Comparison of ENCODE assay signal across 8 cellular contexts in the genomic region with DNA sequence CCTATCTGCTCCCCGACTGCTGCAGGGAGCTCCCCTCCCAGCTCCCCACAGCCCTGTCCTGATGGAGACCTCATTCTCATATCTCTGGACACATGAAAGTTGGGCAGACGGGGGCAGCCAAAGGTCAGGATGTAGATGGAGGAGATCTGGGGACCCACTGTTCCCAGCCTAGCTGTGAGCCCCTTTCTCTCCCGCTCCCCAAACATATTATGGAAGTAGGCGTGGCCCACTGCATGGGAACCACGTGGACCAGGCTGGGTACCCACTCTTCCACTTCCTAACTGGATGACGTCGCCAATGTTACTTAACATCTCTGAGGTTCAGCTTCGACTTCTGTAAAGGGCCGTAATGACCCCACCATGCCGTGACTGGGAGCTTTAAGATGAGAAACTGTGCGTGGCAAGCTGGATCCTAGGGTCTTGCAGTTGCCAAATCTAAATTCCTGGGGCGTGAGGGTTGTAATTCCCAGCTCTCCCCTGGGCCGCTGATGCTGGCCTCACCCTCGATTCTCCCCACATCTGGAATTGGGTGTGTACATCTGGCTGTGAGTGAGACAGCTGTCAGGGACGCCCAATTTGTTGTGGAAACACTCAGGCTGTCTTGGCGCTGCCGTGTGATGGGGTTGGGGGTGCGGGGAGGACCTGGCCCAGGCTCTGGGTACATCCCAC. TPM values are rescaled to one million over a fixed set of nuclear protein-coding genes. Genes with fewer than 3 reads are reported as not detected.
A peak's percentile ranks its signal among the peaks of the same experiment; 100 is the strongest.
DNase-seq lines count a peak whose midpoint lies in the region; ATAC-seq and TF ChIP-seq lines count a peak whose summit lies in the region.

No MANE protein-coding gene starts in this region.

- no peaks in the 10 kb centered on the region for H4K20me1 ChIP-seq in KMS-11 (ENCODE audit: insufficient read depth)

- POLR2A ChIA-PET in AG04449 (lab: Yijun Ruan, JAX), result interaction anchor here (0.6 to 4.9 kb wide), 10 partner anchors 9 to 220 kb away, joined by 3 to 54 read pairs (median 4); partner anchors contain the start of genes DPF2, POLA2 and VPS51

- CTCF ChIA-PET in AG04449 (lab: Yijun Ruan, JAX), result interaction anchor here (0.8 to 34.5 kb wide), 11 partner anchors 13 to 302 kb away, joined by 3 to 1993 read pairs (median 9); partner anchors contain the start of genes ARL2, DPF2 and POLA2

- H3K4me3 ChIP-seq in AG04449 (ENCODE audit: low read depth, low read length) (peak overlapping the region; percentile 87), KMS-11 (IDR thresholded peaks at IDR 0.05; ENCODE audit: insufficient read depth, low read depth, low read length) (no peak overlapping the region), mucosa of descending colon (no peak overlapping the region)

- H2AFZ ChIP-seq in KMS-11 (ENCODE audit: low read depth), result no peak overlapping the region

- H3K27ac ChIP-seq in KMS-11, result no peak overlapping the region
- H3K27ac ChIP-seq in caudate nucleus (ENCODE audit: low read depth, low read length), result peak overlapping the region; percentile 44

- H3K9me3 ChIP-seq in mucosa of descending colon, result no peaks in the 10 kb centered on the region

- H3K27me3 ChIP-seq in KMS-11 (ENCODE audit: insufficient read depth, low read depth), result peaks cover 4% of the 10 kb centered on the region; the same call in 1 of the 2 replicates

- ATAC-seq in mucosa of descending colon, result peak; percentile 1

- H3K4me2 ChIP-seq in KMS-11, result peak overlapping the region; percentile 95; the same call in 1 of the 2 replicates

- TF ChIP-seq CTCF in AG04449 (IDR thresholded peaks at IDR 0.05; ENCODE audit: insufficient read depth, low read length, missing control alignments), result no peak
- TF ChIP-seq CTCF in KMS-11 (conservative IDR thresholded peaks at IDR 0.05; ENCODE audit: low read depth, low read length), result no peak
- TF ChIP-seq CTCF in mucosa of descending colon (IDR thresholded peaks at IDR 0.05), result no peak

- H3K4me1 ChIP-seq in KMS-11 (ENCODE audit: low read depth, poor library complexity, severe bottlenecking) (peaks cover 13% of the 10 kb centered on the region), mucosa of descending colon (ENCODE audit: low read depth) (peaks cover 23% of the 10 kb centered on the region)

- H3K9ac ChIP-seq in KMS-11, result no peak overlapping the region

- no peaks in the 10 kb centered on the region for H3K79me2 ChIP-seq in KMS-11 (ENCODE audit: insufficient read depth, low read depth)

- no peaks in the 10 kb centered on the region for H3K36me3 ChIP-seq in KMS-11 (ENCODE audit: insufficient read depth)
- no peaks in the 10 kb centered on the region for H3K36me3 ChIP-seq in mucosa of descending colon (ENCODE audit: low read depth)

- intact Hi-C loops in mucosa of descending colon (cut with DNase I, micrococcal nuclease), result no loop called here

- DNase-seq in AG04449 (ENCODE audit: low read depth, low spot score) (peak; percentile 86), caudate nucleus (lab: John Stamatoyannopoulos, UW) (no peak), mucosa of descending colon (peak in 2 of 3 donors; percentile 36 to 40), RPMI8226 (no peak)
- no peak for DNase-seq in stimulated activated CD4-positive, alpha-beta T cell treated with anti-CD3 and anti-CD28 coated beads, Interleukin-12 subunit alpha, Interleukin-12 subunit beta, amount 100 ng/mL, for 4 hours
- no peak for DNase-seq in activated CD4-positive, CD25-positive, alpha-beta regulatory T cell treated with anti-CD3 and anti-CD28 coated beads, Interleukin-2, amount 50 U/mL, for 72 hours
- no peak for DNase-seq in stimulated activated CD4-positive, alpha-beta T cell treated with anti-CD3 and anti-CD28 coated beads, Interleukin-4, amount 100 ng/mL, for 4 hours

RNA-seq across cellular contexts. Expression of gene CDC42EP2, which starts 1.8 kb away (rescaled TPM):
- total RNA-seq in mucosa of descending colon, result 10 to 100 TPM in 2 of 3 donors, 1 to 10 TPM in 1; 7.0 to 27.4 (median 11.6) TPM

RNA-seq across cellular contexts. Expression of gene DPF2, which starts 17.2 kb away (rescaled TPM):
- total RNA-seq in mucosa of descending colon, result 10 to 100 TPM; 32.8 to 62.9 (median 35.5) TPM

RNA-seq across cellular contexts. Expression of gene TIGD3, which starts 38.1 kb away (rescaled TPM):
- total RNA-seq in mucosa of descending colon, result under 1 TPM in 2 of 3 donors, not detected in 1; 0.14 to 0.53 TPM

RNA-seq across cellular contexts. Expression of gene POLA2, which starts 54.7 kb away (rescaled TPM):
- total RNA-seq in mucosa of descending colon, result 10 to 100 TPM in 2 of 3 donors, 1 to 10 TPM in 1; 8.9 to 14.4 (median 11.4) TPM

Comparison
In these comparisons a context has a peak if more than half of its experiments do, and no peak if none do; other contexts are left out.
1. DNase-seq: peak in AG04449 (single experiment) and mucosa of descending colon (2 of 3); none in caudate nucleus (0 of 61), stimulated activated CD4-positive, alpha-beta T cell treated with anti-CD3 and anti-CD28 coated beads, Interleukin-12 subunit alpha, Interleukin-12 subunit beta, amount 100 ng/mL, for 4 hours (single experiment), RPMI8226 (single experiment), activated CD4-positive, CD25-positive, alpha-beta regulatory T cell treated with anti-CD3 and anti-CD28 coated beads, Interleukin-2, amount 50 U/mL, for 72 hours (single experiment) and stimulated activated CD4-positive, alpha-beta T cell treated with anti-CD3 and anti-CD28 coated beads, Interleukin-4, amount 100 ng/mL, for 4 hours (0 of 2).